In the genomic region with DNA sequence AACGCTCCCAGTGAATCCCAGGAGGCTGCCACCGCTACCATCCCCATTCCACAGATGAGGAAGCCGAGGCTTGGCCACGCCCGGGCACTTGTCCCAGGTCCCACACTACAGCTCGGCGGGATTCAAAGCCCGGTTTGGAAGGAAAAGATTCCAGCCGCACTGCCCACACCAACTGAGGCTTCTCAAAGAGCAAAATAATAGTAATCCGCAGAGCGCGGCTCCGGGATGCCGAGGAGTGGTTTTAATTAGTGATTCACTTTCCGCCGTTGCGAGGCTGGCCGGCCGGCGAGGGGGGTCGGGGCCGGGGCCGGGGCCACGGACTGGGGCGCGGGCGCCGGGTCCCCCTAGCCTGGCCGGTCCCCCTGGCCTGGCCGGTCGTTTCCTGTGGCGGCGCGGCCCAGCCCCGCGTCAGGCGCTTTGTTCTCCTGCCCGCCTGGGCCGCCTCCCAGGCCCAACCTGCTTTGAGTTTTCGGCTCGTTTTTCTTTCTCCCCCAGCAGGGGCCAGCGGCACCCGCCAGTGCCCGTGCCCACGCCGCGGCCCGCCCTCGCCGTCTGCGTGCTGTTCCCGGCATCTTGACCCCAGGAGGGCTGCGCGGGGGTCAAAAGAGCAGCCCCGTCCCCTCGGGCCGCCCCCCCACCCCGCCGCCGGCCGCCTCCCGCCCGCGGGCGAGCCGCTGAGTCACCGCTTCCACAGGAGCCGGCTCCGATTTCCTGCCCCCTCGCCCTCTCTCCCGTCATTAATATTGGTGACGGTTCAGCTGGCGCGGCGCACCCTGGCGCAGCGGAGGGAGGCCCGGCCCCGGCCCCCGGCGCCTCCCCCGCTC, we compare ENCODE assay signal across 8 cellular contexts. TPM values are rescaled to one million over a fixed set of nuclear protein-coding genes. Genes with fewer than 3 reads are reported as not detected.
DNase-seq lines count a peak whose midpoint lies in the region; ATAC-seq and TF ChIP-seq lines count a peak whose summit lies in the region.

No MANE protein-coding gene starts in this region.

- no peaks in the 10 kb centered on the region for H3K4me1 ChIP-seq in foreskin keratinocyte

- CTCF ChIA-PET in activated CD8-positive, alpha-beta T cell treated with anti-CD3 and anti-CD28 coated beads, Interleukin-2, amount 10 ng/mL, durations not matched to agents 7 days and 5 days (lab: Charles Lee), result no interaction called here

- H3K9me3 Mint-ChIP-seq in activated CD8-positive, alpha-beta T cell treated with anti-CD3 and anti-CD28 coated beads, Interleukin-2, amount 10 ng/mL, durations not matched to agents 7 days and 5 days (ENCODE audit: insufficient read depth), result no peaks in the 10 kb centered on the region
- no peaks in the 10 kb centered on the region for H3K9me3 Mint-ChIP-seq in stimulated activated memory B cell treated with anti-CD40 and anti-IgM and Interleukin-4, amounts not matched to agents 10 μg/mL and 1 μg/mL and 100 μg/mL, for 72 hours

- ATAC-seq in activated CD8-positive, alpha-beta T cell treated with anti-CD3 and anti-CD28 coated beads, Interleukin-2, amount 10 ng/mL, durations not matched to agents 7 days and 5 days, result peak; percentile 67
- ATAC-seq in foreskin keratinocyte (peak; percentile 79), HG02571 (IDR thresholded peaks at IDR 0.05; ENCODE audit: unreplicated experiment) (no peak), GM18867 (IDR thresholded peaks at IDR 0.05; ENCODE audit: unreplicated experiment) (no peak)
- no peak for ATAC-seq in stimulated activated memory B cell treated with anti-CD40 and anti-IgM and Interleukin-4, amounts not matched to agents 10 μg/mL and 1 μg/mL and 100 μg/mL, for 72 hours

- TF ChIP-seq CTCF in foreskin keratinocyte (conservative IDR thresholded peaks at IDR 0.05), result no peak

- intact Hi-C loops in posterior vena cava (cut with DNase I), result no loop called here

- no peak overlapping the region for H3K4me3 Mint-ChIP-seq in activated CD8-positive, alpha-beta T cell treated with anti-CD3 and anti-CD28 coated beads, Interleukin-2, amount 10 ng/mL, durations not matched to agents 7 days and 5 days
- no peak overlapping the region for H3K4me3 Mint-ChIP-seq in stimulated activated memory B cell treated with anti-CD40 and anti-IgM and Interleukin-4, amounts not matched to agents 10 μg/mL and 1 μg/mL and 100 μg/mL, for 72 hours

- H3K4me1 Mint-ChIP-seq in activated CD8-positive, alpha-beta T cell treated with anti-CD3 and anti-CD28 coated beads, Interleukin-2, amount 10 ng/mL, durations not matched to agents 7 days and 5 days (ENCODE audit: low read depth), result peaks cover 7% of the 10 kb centered on the region
- peaks cover 6% of the 10 kb centered on the region for H3K4me1 Mint-ChIP-seq in stimulated activated memory B cell treated with anti-CD40 and anti-IgM and Interleukin-4, amounts not matched to agents 10 μg/mL and 1 μg/mL and 100 μg/mL, for 72 hours

- DNase-seq in HK-2 (ENCODE audit: unreplicated experiment), result peak; percentile 61
- peak; percentile 33 for DNase-seq in activated CD8-positive, alpha-beta T cell treated with anti-CD3 and anti-CD28 coated beads, Interleukin-2, amount 10 ng/mL, durations not matched to agents 7 days and 5 days
- peak in 1 of 2 donors; percentile 13 for DNase-seq in foreskin keratinocyte
- peak; percentile 94 for DNase-seq in posterior vena cava (ENCODE audit: low spot score)
- no peak for DNase-seq in NCI-H1105 (lab: John Stamatoyannopoulos, UW)

- POLR2A ChIA-PET in activated CD8-positive, alpha-beta T cell treated with anti-CD3 and anti-CD28 coated beads, Interleukin-2, amount 10 ng/mL, durations not matched to agents 7 days and 5 days (lab: Charles Lee), result interaction anchor here (0.6 kb wide), 1 partner anchor 499 kb away, joined by 3 read pairs; no protein-coding TSS in a partner anchor

- H3K27me3 Mint-ChIP-seq in activated CD8-positive, alpha-beta T cell treated with anti-CD3 and anti-CD28 coated beads, Interleukin-2, amount 10 ng/mL, durations not matched to agents 7 days and 5 days (ENCODE audit: low read depth), result peaks cover 41% of the 10 kb centered on the region
- H3K27me3 Mint-ChIP-seq in stimulated activated memory B cell treated with anti-CD40 and anti-IgM and Interleukin-4, amounts not matched to agents 10 μg/mL and 1 μg/mL and 100 μg/mL, for 72 hours, result peaks cover 76% of the 10 kb centered on the region

- peak overlapping the region; percentile 60 for H3K27ac ChIP-seq in foreskin keratinocyte

- H3K27me3 ChIP-seq in foreskin keratinocyte, result peaks cover 6% of the 10 kb centered on the region

- H3K27ac Mint-ChIP-seq in activated CD8-positive, alpha-beta T cell treated with anti-CD3 and anti-CD28 coated beads, Interleukin-2, amount 10 ng/mL, durations not matched to agents 7 days and 5 days, result no peak overlapping the region
- H3K27ac Mint-ChIP-seq in stimulated activated memory B cell treated with anti-CD40 and anti-IgM and Interleukin-4, amounts not matched to agents 10 μg/mL and 1 μg/mL and 100 μg/mL, for 72 hours, result no peak overlapping the region

- H3K36me3 Mint-ChIP-seq in activated CD8-positive, alpha-beta T cell treated with anti-CD3 and anti-CD28 coated beads, Interleukin-2, amount 10 ng/mL, durations not matched to agents 7 days and 5 days (ENCODE audit: low read depth), result no peaks in the 10 kb centered on the region
- H3K36me3 Mint-ChIP-seq in stimulated activated memory B cell treated with anti-CD40 and anti-IgM and Interleukin-4, amounts not matched to agents 10 μg/mL and 1 μg/mL and 100 μg/mL, for 72 hours, result no peaks in the 10 kb centered on the region

RNA-seq across cellular contexts. Expression of a gene that starts 31.2 kb away (rescaled TPM):
- total RNA-seq in activated CD8-positive, alpha-beta T cell treated with anti-CD3 and anti-CD28 coated beads, Interleukin-2, amount 10 ng/mL, durations not matched to agents 7 days and 5 days, result not detected
- not detected in 2 replicates for total RNA-seq in foreskin keratinocyte
- 0.06 TPM in 1 of 2 replicates, not detected in the other for polyA plus RNA-seq in foreskin keratinocyte
- 10 to 100 TPM in 1 of 2 donors, 1 to 10 TPM in 1; 6.6 to 11.5 TPM for total RNA-seq in posterior vena cava

Comparison
In these comparisons a context has a peak if more than half of its experiments do, and no peak if none do; other contexts are left out.
1. ATAC-seq: peak in activated CD8-positive, alpha-beta T cell treated with anti-CD3 and anti-CD28 coated beads, Interleukin-2, amount 10 ng/mL, durations not matched to agents 7 days and 5 days (single experiment) and foreskin keratinocyte (single experiment); none in HG02571 (single experiment), GM18867 (single experiment) and stimulated activated memory B cell treated with anti-CD40 and anti-IgM and Interleukin-4, amounts not matched to agents 10 μg/mL and 1 μg/mL and 100 μg/mL, for 72 hours (single experiment).